In the genomic region with DNA sequence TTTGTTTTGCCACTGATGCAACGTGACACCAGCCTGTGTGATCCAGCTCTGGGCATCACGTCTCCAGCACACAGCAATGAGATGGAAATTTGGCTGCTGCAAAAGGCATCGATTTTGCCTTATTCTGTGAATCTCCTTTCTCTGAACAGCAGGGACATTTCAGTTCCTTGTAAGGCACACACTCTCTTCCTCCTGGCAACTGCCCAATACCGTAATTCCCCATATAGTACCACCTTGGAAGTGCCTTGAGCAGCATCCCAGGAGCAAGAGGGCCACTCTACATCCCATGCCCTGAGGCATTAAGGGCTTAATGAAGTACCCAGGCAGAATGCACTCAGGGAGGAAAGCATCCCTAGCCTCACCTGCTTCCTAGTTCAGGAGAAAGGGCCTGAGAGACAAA, we compare ENCODE assay signal across 1 cellular context.
A peak's percentile ranks its signal among the peaks of the same experiment; 100 is the strongest.
TF ChIP-seq lines count a peak whose summit lies in the region.

No MANE protein-coding gene starts in this region.

TF ChIP-seq in H1, 55 proteins besides CTCF, POLR2A, EP300 and RAD21:
- TF ChIP-seq HDAC2 (IDR thresholded peaks at IDR 0.05; ENCODE audit: borderline replicate concordance in 1 of 2, low read depth in 2 of 2, low read length in 2 of 2), result no peak
- TF ChIP-seq, protein P1, sequence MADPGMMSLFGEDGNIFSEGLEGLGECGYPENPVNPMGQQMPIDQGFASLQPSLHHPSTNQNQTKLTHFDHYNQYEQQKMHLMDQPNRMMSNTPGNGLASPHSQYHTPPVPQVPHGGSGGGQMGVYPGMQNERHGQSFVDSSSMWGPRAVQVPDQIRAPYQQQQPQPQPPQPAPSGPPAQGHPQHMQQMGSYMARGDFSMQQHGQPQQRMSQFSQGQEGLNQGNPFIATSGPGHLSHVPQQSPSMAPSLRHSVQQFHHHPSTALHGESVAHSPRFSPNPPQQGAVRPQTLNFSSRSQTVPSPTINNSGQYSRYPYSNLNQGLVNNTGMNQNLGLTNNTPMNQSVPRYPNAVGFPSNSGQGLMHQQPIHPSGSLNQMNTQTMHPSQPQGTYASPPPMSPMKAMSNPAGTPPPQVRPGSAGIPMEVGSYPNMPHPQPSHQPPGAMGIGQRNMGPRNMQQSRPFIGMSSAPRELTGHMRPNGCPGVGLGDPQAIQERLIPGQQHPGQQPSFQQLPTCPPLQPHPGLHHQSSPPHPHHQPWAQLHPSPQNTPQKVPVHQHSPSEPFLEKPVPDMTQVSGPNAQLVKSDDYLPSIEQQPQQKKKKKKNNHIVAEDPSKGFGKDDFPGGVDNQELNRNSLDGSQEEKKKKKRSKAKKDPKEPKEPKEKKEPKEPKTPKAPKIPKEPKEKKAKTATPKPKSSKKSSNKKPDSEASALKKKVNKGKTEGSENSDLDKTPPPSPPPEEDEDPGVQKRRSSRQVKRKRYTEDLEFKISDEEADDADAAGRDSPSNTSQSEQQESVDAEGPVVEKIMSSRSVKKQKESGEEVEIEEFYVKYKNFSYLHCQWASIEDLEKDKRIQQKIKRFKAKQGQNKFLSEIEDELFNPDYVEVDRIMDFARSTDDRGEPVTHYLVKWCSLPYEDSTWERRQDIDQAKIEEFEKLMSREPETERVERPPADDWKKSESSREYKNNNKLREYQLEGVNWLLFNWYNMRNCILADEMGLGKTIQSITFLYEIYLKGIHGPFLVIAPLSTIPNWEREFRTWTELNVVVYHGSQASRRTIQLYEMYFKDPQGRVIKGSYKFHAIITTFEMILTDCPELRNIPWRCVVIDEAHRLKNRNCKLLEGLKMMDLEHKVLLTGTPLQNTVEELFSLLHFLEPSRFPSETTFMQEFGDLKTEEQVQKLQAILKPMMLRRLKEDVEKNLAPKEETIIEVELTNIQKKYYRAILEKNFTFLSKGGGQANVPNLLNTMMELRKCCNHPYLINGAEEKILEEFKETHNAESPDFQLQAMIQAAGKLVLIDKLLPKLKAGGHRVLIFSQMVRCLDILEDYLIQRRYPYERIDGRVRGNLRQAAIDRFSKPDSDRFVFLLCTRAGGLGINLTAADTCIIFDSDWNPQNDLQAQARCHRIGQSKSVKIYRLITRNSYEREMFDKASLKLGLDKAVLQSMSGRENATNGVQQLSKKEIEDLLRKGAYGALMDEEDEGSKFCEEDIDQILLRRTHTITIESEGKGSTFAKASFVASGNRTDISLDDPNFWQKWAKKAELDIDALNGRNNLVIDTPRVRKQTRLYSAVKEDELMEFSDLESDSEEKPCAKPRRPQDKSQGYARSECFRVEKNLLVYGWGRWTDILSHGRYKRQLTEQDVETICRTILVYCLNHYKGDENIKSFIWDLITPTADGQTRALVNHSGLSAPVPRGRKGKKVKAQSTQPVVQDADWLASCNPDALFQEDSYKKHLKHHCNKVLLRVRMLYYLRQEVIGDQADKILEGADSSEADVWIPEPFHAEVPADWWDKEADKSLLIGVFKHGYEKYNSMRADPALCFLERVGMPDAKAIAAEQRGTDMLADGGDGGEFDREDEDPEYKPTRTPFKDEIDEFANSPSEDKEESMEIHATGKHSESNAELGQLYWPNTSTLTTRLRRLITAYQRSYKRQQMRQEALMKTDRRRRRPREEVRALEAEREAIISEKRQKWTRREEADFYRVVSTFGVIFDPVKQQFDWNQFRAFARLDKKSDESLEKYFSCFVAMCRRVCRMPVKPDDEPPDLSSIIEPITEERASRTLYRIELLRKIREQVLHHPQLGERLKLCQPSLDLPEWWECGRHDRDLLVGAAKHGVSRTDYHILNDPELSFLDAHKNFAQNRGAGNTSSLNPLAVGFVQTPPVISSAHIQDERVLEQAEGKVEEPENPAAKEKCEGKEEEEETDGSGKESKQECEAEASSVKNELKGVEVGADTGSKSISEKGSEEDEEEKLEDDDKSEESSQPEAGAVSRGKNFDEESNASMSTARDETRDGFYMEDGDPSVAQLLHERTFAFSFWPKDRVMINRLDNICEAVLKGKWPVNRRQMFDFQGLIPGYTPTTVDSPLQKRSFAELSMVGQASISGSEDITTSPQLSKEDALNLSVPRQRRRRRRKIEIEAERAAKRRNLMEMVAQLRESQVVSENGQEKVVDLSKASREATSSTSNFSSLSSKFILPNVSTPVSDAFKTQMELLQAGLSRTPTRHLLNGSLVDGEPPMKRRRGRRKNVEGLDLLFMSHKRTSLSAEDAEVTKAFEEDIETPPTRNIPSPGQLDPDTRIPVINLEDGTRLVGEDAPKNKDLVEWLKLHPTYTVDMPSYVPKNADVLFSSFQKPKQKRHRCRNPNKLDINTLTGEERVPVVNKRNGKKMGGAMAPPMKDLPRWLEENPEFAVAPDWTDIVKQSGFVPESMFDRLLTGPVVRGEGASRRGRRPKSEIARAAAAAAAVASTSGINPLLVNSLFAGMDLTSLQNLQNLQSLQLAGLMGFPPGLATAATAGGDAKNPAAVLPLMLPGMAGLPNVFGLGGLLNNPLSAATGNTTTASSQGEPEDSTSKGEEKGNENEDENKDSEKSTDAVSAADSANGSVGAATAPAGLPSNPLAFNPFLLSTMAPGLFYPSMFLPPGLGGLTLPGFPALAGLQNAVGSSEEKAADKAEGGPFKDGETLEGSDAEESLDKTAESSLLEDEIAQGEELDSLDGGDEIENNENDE (IDR thresholded peaks at IDR 0.05; ENCODE audit: insufficient replicate concordance, low read length), result peak; percentile 78
- TF ChIP-seq NRF1 (IDR thresholded peaks at IDR 0.05; ENCODE audit: low read depth, low read length), result no peak
- TF ChIP-seq, protein P2, sequence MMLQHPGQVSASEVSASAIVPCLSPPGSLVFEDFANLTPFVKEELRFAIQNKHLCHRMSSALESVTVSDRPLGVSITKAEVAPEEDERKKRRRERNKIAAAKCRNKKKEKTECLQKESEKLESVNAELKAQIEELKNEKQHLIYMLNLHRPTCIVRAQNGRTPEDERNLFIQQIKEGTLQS (IDR thresholded peaks at IDR 0.05; ENCODE audit: insufficient read depth, low read depth, low read length), result no peak
- no peak for TF ChIP-seq KDM1A (IDR thresholded peaks at IDR 0.05; ENCODE audit: borderline replicate concordance, low read length)
- no peak for TF ChIP-seq SP2 (IDR thresholded peaks at IDR 0.05; ENCODE audit: low read length)
